2 cellular contexts compared by ENCODE assay signal in the genomic region with DNA sequence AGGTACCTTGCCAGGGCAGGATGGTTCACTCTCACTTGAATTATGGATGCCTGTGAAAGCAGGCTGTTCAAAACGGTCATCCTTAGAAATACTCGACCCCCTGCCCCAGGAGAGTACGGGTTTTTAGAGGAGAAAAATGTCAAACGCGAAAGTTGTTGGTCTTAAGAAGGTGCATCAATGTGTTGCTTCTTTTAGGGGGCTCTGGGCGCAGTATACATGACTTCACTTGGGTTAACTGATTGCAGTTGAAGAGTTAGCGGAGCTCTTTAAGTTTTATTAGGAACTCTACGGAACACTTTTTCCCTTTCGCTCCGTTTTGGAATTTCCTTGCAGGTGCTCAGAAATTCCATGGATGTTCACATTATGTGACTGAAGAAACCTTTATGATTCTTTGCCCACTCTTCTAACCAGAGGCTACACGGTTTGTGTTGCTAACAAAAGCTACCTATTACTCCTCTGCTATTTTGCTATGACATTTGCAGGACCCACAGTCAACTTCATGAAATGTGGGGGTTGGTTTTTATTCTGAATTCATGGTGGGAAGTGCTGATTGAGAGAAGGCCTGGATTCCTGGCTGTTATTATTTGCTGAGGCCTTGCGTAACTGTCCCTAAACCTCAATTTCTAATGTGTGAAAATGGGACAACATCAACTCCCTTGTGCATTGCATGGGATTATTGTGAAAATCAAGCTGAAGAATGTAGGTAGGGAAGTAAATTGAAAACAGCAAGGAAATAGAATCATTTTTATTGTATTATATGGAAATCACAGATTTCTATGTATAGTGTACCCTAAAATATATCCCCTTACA.
TF ChIP-seq lines count a peak whose summit lies in the region.

No MANE protein-coding gene starts in this region.

TF ChIP-seq in H1, 55 proteins besides CTCF, POLR2A, EP300 and RAD21:
- TF ChIP-seq KDM4A (IDR thresholded peaks at IDR 0.05; ENCODE audit: low read depth, low read length, severe bottlenecking) (peak; percentile 35), MAFK (IDR thresholded peaks at IDR 0.05; ENCODE audit: low read depth, low read length) (no peak), CEBPB (IDR thresholded peaks at IDR 0.05; ENCODE audit: low read depth, low read length) (0 out of 2 replicates have a peak, but pooled peaks have one; percentile 33)

TF ChIP-seq in neural cell, 6 proteins besides CTCF, POLR2A, EP300 and RAD21:
- TF ChIP-seq MXI1 (conservative IDR thresholded peaks at IDR 0.05; ENCODE audit: poor library complexity, severe bottlenecking), result no peak
- TF ChIP-seq, protein P1, sequence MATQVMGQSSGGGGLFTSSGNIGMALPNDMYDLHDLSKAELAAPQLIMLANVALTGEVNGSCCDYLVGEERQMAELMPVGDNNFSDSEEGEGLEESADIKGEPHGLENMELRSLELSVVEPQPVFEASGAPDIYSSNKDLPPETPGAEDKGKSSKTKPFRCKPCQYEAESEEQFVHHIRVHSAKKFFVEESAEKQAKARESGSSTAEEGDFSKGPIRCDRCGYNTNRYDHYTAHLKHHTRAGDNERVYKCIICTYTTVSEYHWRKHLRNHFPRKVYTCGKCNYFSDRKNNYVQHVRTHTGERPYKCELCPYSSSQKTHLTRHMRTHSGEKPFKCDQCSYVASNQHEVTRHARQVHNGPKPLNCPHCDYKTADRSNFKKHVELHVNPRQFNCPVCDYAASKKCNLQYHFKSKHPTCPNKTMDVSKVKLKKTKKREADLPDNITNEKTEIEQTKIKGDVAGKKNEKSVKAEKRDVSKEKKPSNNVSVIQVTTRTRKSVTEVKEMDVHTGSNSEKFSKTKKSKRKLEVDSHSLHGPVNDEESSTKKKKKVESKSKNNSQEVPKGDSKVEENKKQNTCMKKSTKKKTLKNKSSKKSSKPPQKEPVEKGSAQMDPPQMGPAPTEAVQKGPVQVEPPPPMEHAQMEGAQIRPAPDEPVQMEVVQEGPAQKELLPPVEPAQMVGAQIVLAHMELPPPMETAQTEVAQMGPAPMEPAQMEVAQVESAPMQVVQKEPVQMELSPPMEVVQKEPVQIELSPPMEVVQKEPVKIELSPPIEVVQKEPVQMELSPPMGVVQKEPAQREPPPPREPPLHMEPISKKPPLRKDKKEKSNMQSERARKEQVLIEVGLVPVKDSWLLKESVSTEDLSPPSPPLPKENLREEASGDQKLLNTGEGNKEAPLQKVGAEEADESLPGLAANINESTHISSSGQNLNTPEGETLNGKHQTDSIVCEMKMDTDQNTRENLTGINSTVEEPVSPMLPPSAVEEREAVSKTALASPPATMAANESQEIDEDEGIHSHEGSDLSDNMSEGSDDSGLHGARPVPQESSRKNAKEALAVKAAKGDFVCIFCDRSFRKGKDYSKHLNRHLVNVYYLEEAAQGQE (IDR thresholded peaks at IDR 0.05; ENCODE audit: borderline replicate concordance), result no peak
TF ChIP-seq in neural cell: peak in this region for 0.
